Comparison of ENCODE assay signal across 8 cellular contexts in genomic region chr6:30914076-30914853, GRCh38. TPM values are rescaled to one million over a fixed set of nuclear protein-coding genes. Genes with fewer than 3 reads are reported as not detected.
DNase-seq lines count a peak whose midpoint lies in the region; ATAC-seq and TF ChIP-seq lines count a peak whose summit lies in the region.

VARS2 (plus strand) TSS chr6:30914238; CDS start chr6:30914837, 599 bp downstream.

- intact Hi-C loops in esophagus squamous epithelium (cut with DNase I), result loop anchor here (2.0 kb wide), 1 partner anchor 155 kb away; no protein-coding TSS in a partner anchor

- peak in 3 of 4 donors; percentile 70 to 91 (median 81) for TF ChIP-seq POLR2A in esophagus squamous epithelium (IDR thresholded peaks at IDR 0.05)

- DNase-seq in DMS53 treated with DMSO at 0.1 percent for 48 hours (lab: John Stamatoyannopoulos, UW; ENCODE audit: unreplicated experiment) (peak; percentile 85), KBM-7 (peak; percentile 92), esophagus squamous epithelium (lab: John Stamatoyannopoulos, UW) (peak; percentile 36), naive B cell (peak; percentile 89)
- DNase-seq in activated T-cell treated with anti-CD3 and anti-CD28 coated beads, Interleukin-2, amount 50 U/mL, for 48 hours, result peak; percentile 95
- peak; percentile 88 for DNase-seq in stimulated activated naive B cell treated with anti-CD40 and anti-IgM and Interleukin-4, amounts not matched to agents 10 μg/mL and 1 μg/mL and 100 μg/mL, for 72 hours

- in situ Hi-C loops in KBM-7 (cut with MboI; ENCODE audit: low pct_unique_long_range_greater_than_20kb, low sequenced_read_pairs), result no loop called here

- no peaks in the 10 kb centered on the region for H3K9me3 ChIP-seq in esophagus squamous epithelium

- no peaks in the 10 kb centered on the region for H3K27me3 Mint-ChIP-seq in naive B cell
- no peaks in the 10 kb centered on the region for H3K27me3 Mint-ChIP-seq in stimulated activated naive B cell treated with anti-CD40 and anti-IgM and Interleukin-4, amounts not matched to agents 10 μg/mL and 1 μg/mL and 100 μg/mL, for 72 hours

- peak; percentile 29 to 85 (median 58) for TF ChIP-seq CTCF in esophagus squamous epithelium (IDR thresholded peaks at IDR 0.05)

- H3K27me3 ChIP-seq in esophagus squamous epithelium, result no peaks in the 10 kb centered on the region

- 1 to 4% methylated on average over 3 to 16 of the region's 52 CpGs for WGBS in esophagus squamous epithelium, 2 donors

- peak within 1 kb of the TSS; percentile 84 to 98 (median 94) for H3K4me3 Mint-ChIP-seq in naive B cell
- peak within 1 kb of the TSS; percentile 90 to 98 for H3K4me3 Mint-ChIP-seq in stimulated activated naive B cell treated with anti-CD40 and anti-IgM and Interleukin-4, amounts not matched to agents 10 μg/mL and 1 μg/mL and 100 μg/mL, for 72 hours

- ATAC-seq in GM21529 (IDR thresholded peaks at IDR 0.05; ENCODE audit: unreplicated experiment), result peak; percentile 87
- ATAC-seq in naive B cell (ENCODE audit: low read depth in 2 of 2), result peak; percentile 94 to 95
- ATAC-seq in stimulated activated naive B cell treated with anti-CD40 and anti-IgM and Interleukin-4, amounts not matched to agents 10 μg/mL and 1 μg/mL and 100 μg/mL, for 72 hours (replicated peaks), result peak; percentile 96 to 97

- H3K27ac ChIP-seq in esophagus squamous epithelium, result peak within 1 kb of the TSS; percentile 88 to 97 (median 95)

- H3K9me3 Mint-ChIP-seq in naive B cell, result no peaks in the 10 kb centered on the region
- H3K9me3 Mint-ChIP-seq in stimulated activated naive B cell treated with anti-CD40 and anti-IgM and Interleukin-4, amounts not matched to agents 10 μg/mL and 1 μg/mL and 100 μg/mL, for 72 hours, result no peaks in the 10 kb centered on the region

- H3K4me3 ChIP-seq in esophagus squamous epithelium, result peak within 1 kb of the TSS; percentile 47 to 80 (median 62)

- peaks cover 17 to 50% (median 25%) of the 10 kb centered on the region in 3 donors for H3K4me1 ChIP-seq in esophagus squamous epithelium

- H3K27ac Mint-ChIP-seq in naive B cell, result peak within 1 kb of the TSS; percentile 70 to 90 (median 80)
- peak within 1 kb of the TSS; percentile 93 for H3K27ac Mint-ChIP-seq in stimulated activated naive B cell treated with anti-CD40 and anti-IgM and Interleukin-4, amounts not matched to agents 10 μg/mL and 1 μg/mL and 100 μg/mL, for 72 hours

- peaks cover 25 to 39% (median 34%) of the 10 kb centered on the region in 3 donors for H3K4me1 Mint-ChIP-seq in naive B cell
- H3K4me1 Mint-ChIP-seq in stimulated activated naive B cell treated with anti-CD40 and anti-IgM and Interleukin-4, amounts not matched to agents 10 μg/mL and 1 μg/mL and 100 μg/mL, for 72 hours, result peaks cover 28 to 67% of the 10 kb centered on the region in 2 donors

- H3K36me3 ChIP-seq in esophagus squamous epithelium, result peaks cover 0 to 67% (median 7%) of the 10 kb centered on the region in 3 donors

- H3K36me3 Mint-ChIP-seq in naive B cell, result peaks cover 13 to 14% of the 10 kb centered on the region in 2 donors
- H3K36me3 Mint-ChIP-seq in stimulated activated naive B cell treated with anti-CD40 and anti-IgM and Interleukin-4, amounts not matched to agents 10 μg/mL and 1 μg/mL and 100 μg/mL, for 72 hours, result peaks cover 48 to 59% of the 10 kb centered on the region in 2 donors

TF ChIP-seq in PFSK-1, 5 proteins besides CTCF, POLR2A, EP300 and RAD21:
- TF ChIP-seq REST (IDR thresholded peaks at IDR 0.05; ENCODE audit: insufficient read depth in 1 of 2, low read depth in 2 of 2, low read length in 2 of 2) (no peak), SIN3A (IDR thresholded peaks at IDR 0.05; ENCODE audit: borderline replicate concordance, insufficient read depth, low read length) (no peak; the same call in 1 of the 2 replicates), POLR2AphosphoS5 (IDR thresholded peaks at IDR 0.05; ENCODE audit: low read depth, low read length) (peak; percentile 93), FOXP2 (optimal IDR thresholded peaks at IDR 0.05; ENCODE audit: borderline replicate concordance, extremely low read depth, extremely low read length, insufficient read depth) (peak; percentile 34), TAF1 (IDR thresholded peaks at IDR 0.05; ENCODE audit: borderline replicate concordance, insufficient read depth, low read length) (peak; percentile 53; the same call in 1 of the 2 replicates)

RNA-seq across cellular contexts. Expression of gene VARS2, which starts in this region (rescaled TPM):
- polyA plus RNA-seq in PFSK-1 (2012; ENCODE audit: insufficient read length, low read depth), result 46.6 TPM
- 10 to 100 TPM; 23.5 to 61.9 (median 33.0) TPM for total RNA-seq in esophagus squamous epithelium
- polyA plus RNA-seq in naive B cell (ENCODE audit: low read depth in 6 of 6), result 10 to 100 TPM in 5 of 6 donors, 1 to 10 TPM in 1; 1.2 to 28.4 (median 19.4) TPM

Comparison
In these comparisons a context has a peak if more than half of its experiments do, and no peak if none do; other contexts are left out.
1. Peak in every context shown above with its lines: DNase-seq, ATAC-seq, H3K4me3 ChIP-seq and H3K27ac ChIP-seq.
2. DNase-seq: peak in every context shown above with its lines; median percentile 95 in activated T-cell treated with anti-CD3 and anti-CD28 coated beads, Interleukin-2, amount 50 U/mL, for 48 hours; 92 in KBM-7; 89 in naive B cell; 88 in stimulated activated naive B cell treated with anti-CD40 and anti-IgM and Interleukin-4, amounts not matched to agents 10 μg/mL and 1 μg/mL and 100 μg/mL, for 72 hours; 85 in DMS53 treated with DMSO at 0.1 percent for 48 hours; 36 in esophagus squamous epithelium.